ENCODE assay signal across 9 cellular contexts in genomic region chr20:44552950-44553908, GRCh38. TPM values are rescaled to one million over a fixed set of nuclear protein-coding genes. Genes with fewer than 3 reads are reported as not detected.
DNase-seq lines count a peak whose midpoint lies in the region; ATAC-seq, FAIRE-seq and TF ChIP-seq lines count a peak whose summit lies in the region.
"Had no signal": no experiment of that assay in that cellular context is flagged by ENCODE, and none has a peak within 500 bp of the region (broad histone marks: within the 10 kb centered on the region; RNA-seq: fewer than 3 reads in every experiment).

No MANE protein-coding gene starts in this region.

- H3K79me1 ChIP-seq in IMR-90 (ENCODE audit: low read depth in 1 of 2, low read length in 2 of 2): peaks cover 7 to 19% of the 10 kb centered on the region in 2 experiments; a peak in 3 of 4 replicates

- CTCF ChIA-PET in IMR-90 (lab: Yijun Ruan, JAX) (interaction anchor here (0.5 to 1.1 kb wide), 3 partner anchors 8 to 51 kb away, joined by 3 to 4 read pairs (median 4); no protein-coding TSS in a partner anchor), GM12878 (lab: Yijun Ruan, JAX) (interaction anchor here (0.6 to 1.2 kb wide), 2 partner anchors 19 to 1104 kb away, joined by 3 to 6 read pairs; no protein-coding TSS in a partner anchor)

- peak overlapping the region; percentile 17; the same call in 1 of the 2 replicates for H4K5ac ChIP-seq in IMR-90 (ENCODE audit: low read depth, low read length)

- dilution Hi-C loops in IMR-90 (cut with HindIII; ENCODE audit: low sequenced_read_pairs, unreplicated experiment): no loop called here

- H2BK5ac ChIP-seq in IMR-90 (ENCODE audit: low read depth, low read length, poor library complexity, severe bottlenecking): peak overlapping the region; percentile 76

- H4K20me1 ChIP-seq in IMR-90 (ENCODE audit: insufficient read depth, low read length) (peaks cover 7% of the 10 kb centered on the region; the same call in 1 of the 2 replicates), GM12878 (ENCODE audit: control insufficient read depth, insufficient read depth) (no peaks in the 10 kb centered on the region)

- H3K4me2 ChIP-seq in IMR-90 (ENCODE audit: low read depth, low read length): peak overlapping the region; percentile 85
- H3K4me2 ChIP-seq in GM12878 (ENCODE audit: control insufficient read depth, insufficient read depth): no peak overlapping the region

- no peak for FAIRE-seq in GM12878 (lab: Jason Lieb, UNC)

- H2AFZ ChIP-seq in IMR-90 (replicated peaks; ENCODE audit: low read length, poor library complexity) (no peak overlapping the region), GM12878 (ENCODE audit: control insufficient read depth, low read depth, low read length) (peak overlapping the region; percentile 33)

- H3K27ac ChIP-seq in CD4-positive, CD25-positive, alpha-beta regulatory T cell (ENCODE audit: insufficient read depth, low read length, poor library complexity, severe bottlenecking): no peak overlapping the region
- H3K27ac ChIP-seq in IMR-90 (ENCODE audit: insufficient read depth, low read length) (peak overlapping the region; percentile 19; the same call in 1 of the 2 replicates), GM12878 (ENCODE audit: control insufficient read depth, insufficient read depth) (no peak overlapping the region), mesodermal cell (ENCODE audit: low read depth, low read length, severe bottlenecking) (peak overlapping the region; percentile 96)

- TF ChIP-seq POLR2A in IMR-90 (IDR thresholded peaks at IDR 0.05; ENCODE audit: low read depth, low read length): no peak
- no peak for TF ChIP-seq POLR2A in GM12878 (IDR thresholded peaks at IDR 0.05; ENCODE audit: low read depth, low read length)

- H2AK9ac ChIP-seq in IMR-90 (replicated peaks; ENCODE audit: low read depth, low read length, poor library complexity): peak overlapping the region; percentile 20

- in situ Hi-C loops in IMR-90 (cut with MboI; ENCODE audit: low sequenced_read_pairs): no loop called here
- in situ Hi-C loops in GM12878 (cut with MboI): no loop called here

- H3K4me3 ChIP-seq in CD4-positive, CD25-positive, alpha-beta regulatory T cell (ENCODE audit: low read depth, low read length): no peak overlapping the region
- H3K4me3 ChIP-seq in IMR-90 (ENCODE audit: insufficient read depth, low read depth, low read length) (no peak overlapping the region), GM12878 (no peak overlapping the region), mesodermal cell (ENCODE audit: extremely low read depth, insufficient read depth, low read length, poor library complexity, severe bottlenecking) (no peak overlapping the region)

- TF ChIP-seq RAD21 in IMR-90 (IDR thresholded peaks at IDR 0.05; ENCODE audit: low read length): no peak
- no peak for TF ChIP-seq RAD21 in GM12878 (IDR thresholded peaks at IDR 0.05; ENCODE audit: insufficient read depth, low read depth, low read length)

- no TSS peak for BruUV-seq in IMR-90 (replicated peaks; lab: Mats Ljungman, UMichigan)
- BruUV-seq in GM12878 (replicated peaks; lab: Mats Ljungman, UMichigan): no TSS peak

- peak overlapping the region; percentile 62; the same call in 2 of the 3 replicates for H2BK15ac ChIP-seq in IMR-90 (ENCODE audit: low read depth, low read length)

- H3K9me1 ChIP-seq in IMR-90 (ENCODE audit: insufficient read depth, low read length): peaks cover 6% of the 10 kb centered on the region

- no peak overlapping the region for H3K4me3 Mint-ChIP-seq in CD4-positive, CD25-positive, alpha-beta regulatory T cell
- H3K4me3 Mint-ChIP-seq: activated B cell treated with CpG ODN at 0.5 μM for 24 hours had no signal

- H3K4me1 ChIP-seq in CD4-positive, CD25-positive, alpha-beta regulatory T cell (ENCODE audit: control insufficient read depth, insufficient read depth, low read length, poor library complexity, severe bottlenecking): no peaks in the 10 kb centered on the region
- H3K4me1 ChIP-seq in IMR-90 (ENCODE audit: control insufficient read depth, insufficient read depth, low read length) (peaks cover 15% of the 10 kb centered on the region), GM12878 (ENCODE audit: control insufficient read depth, insufficient read depth, low read length) (no peaks in the 10 kb centered on the region), mesodermal cell (ENCODE audit: control insufficient read depth, insufficient read depth, low read length, poor library complexity, severe bottlenecking) (peaks cover 44% of the 10 kb centered on the region)

- RAD21 ChIA-PET in GM12878 (lab: Charles Lee; ENCODE audit: unreplicated experiment): no interaction called here

- peak overlapping the region; percentile 96 for H2AK5ac ChIP-seq in IMR-90 (ENCODE audit: low read depth, low read length)

- H3K36me3 Mint-ChIP-seq in CD4-positive, CD25-positive, alpha-beta regulatory T cell: no peaks in the 10 kb centered on the region

- intact Hi-C loops in IMR-90 (cut with micrococcal nuclease) (loop anchor here (2.0 kb wide), 1 partner anchor 20 kb away; no protein-coding TSS in a partner anchor), GM12878 (cut with micrococcal nuclease; ENCODE audit: unreplicated experiment) (no loop called here)

- peak overlapping the region; percentile 85 for H3K4ac ChIP-seq in IMR-90 (ENCODE audit: low read depth, low read length)

- peak overlapping the region in 1 of 2 experiments; percentile 74; a peak in 1 of 4 replicates for H4K8ac ChIP-seq in IMR-90 (ENCODE audit: low read depth in 2 of 2, low read length in 2 of 2)

- H2BK20ac ChIP-seq in IMR-90 (ENCODE audit: low read depth, low read length): peak overlapping the region; percentile 80

- H3K27me3 ChIP-seq in CD4-positive, CD25-positive, alpha-beta regulatory T cell (ENCODE audit: control insufficient read depth, insufficient read depth, low read length): peaks cover 2% of the 10 kb centered on the region
- H3K27me3 ChIP-seq in IMR-90 (ENCODE audit: control insufficient read depth, insufficient read depth, low read length) (no peaks in the 10 kb centered on the region), GM12878 (replicated peaks in 1 of 2; ENCODE audit: control insufficient read depth in 2 of 2, insufficient read depth in 2 of 2, low read length in 1 of 2) (no peaks in the 10 kb centered on the region)

- no peaks in the 10 kb centered on the region for H3K79me2 ChIP-seq in GM12878 (ENCODE audit: control insufficient read depth, insufficient read depth, low read length)

- peak overlapping the region; percentile 34; the same call in 1 of the 2 replicates for H4K91ac ChIP-seq in IMR-90 (ENCODE audit: insufficient read depth, low read depth, low read length)

- SMC1A ChIA-PET in GM12878 (lab: Charles Lee; ENCODE audit: uncharacterized antibody, unreplicated experiment): interaction anchor here (1.1 to 2.1 kb wide), 4 partner anchors 12 to 39 kb away, joined by 3 to 7 read pairs (median 4); no protein-coding TSS in a partner anchor

- peak overlapping the region in 1 of 3 donors; percentile 72 for H3K27ac Mint-ChIP-seq in CD4-positive, CD25-positive, alpha-beta regulatory T cell
- H3K27ac Mint-ChIP-seq: activated B cell treated with CpG ODN at 0.5 μM for 24 hours had no signal

- H3K9me3 Mint-ChIP-seq in CD4-positive, CD25-positive, alpha-beta regulatory T cell: no peaks in the 10 kb centered on the region
- H3K9me3 Mint-ChIP-seq: activated B cell treated with CpG ODN at 0.5 μM for 24 hours had no signal

- TF ChIP-seq CTCF in IMR-90 (conservative IDR thresholded peaks at IDR 0.05; ENCODE audit: low read depth, low read length): no peak
- no peak for TF ChIP-seq CTCF in GM12878 (IDR thresholded peaks at IDR 0.05 in 2 of 3, conservative IDR thresholded peaks at IDR 0.05 in 1 of 3; ENCODE audit: control insufficient read depth in 2 of 3, extremely low read depth in 1 of 3, insufficient read depth in 1 of 3, low read depth in 3 of 3, low read length in 3 of 3)

- H3K18ac ChIP-seq in IMR-90 (ENCODE audit: low read depth, low read length): peak overlapping the region; percentile 59; the same call in 1 of the 2 replicates

- H3K14ac ChIP-seq in IMR-90 (replicated peaks; ENCODE audit: low read depth, low read length): peak overlapping the region; percentile 84

- no peak for TF ChIP-seq EP300 in GM12878 (IDR thresholded peaks at IDR 0.05; ENCODE audit: borderline replicate concordance in 1 of 2, control insufficient read depth in 1 of 2, low read depth in 2 of 2, low read length in 2 of 2)

- ATAC-seq in CD4-positive, CD25-positive, alpha-beta regulatory T cell (ENCODE audit: low read depth in 2 of 2): peak; percentile 58 to 59
- ATAC-seq in IMR-90 (ENCODE audit: low read depth): peak; percentile 79
- ATAC-seq in GM12878: no peak
- ATAC-seq in GM18517 (IDR thresholded peaks at IDR 0.05; ENCODE audit: unreplicated experiment): no peak
- ATAC-seq in HG03135 (IDR thresholded peaks at IDR 0.05; ENCODE audit: unreplicated experiment): no peak
- no peak for ATAC-seq in HG02610 (IDR thresholded peaks at IDR 0.05; ENCODE audit: unreplicated experiment)

- H3K9ac ChIP-seq in IMR-90 (ENCODE audit: low read depth, low read length) (no peak overlapping the region), GM12878 (ENCODE audit: control insufficient read depth, insufficient read depth, low read length) (no peak overlapping the region)

- H3K27me3 Mint-ChIP-seq in CD4-positive, CD25-positive, alpha-beta regulatory T cell: peaks cover 3% of the 10 kb centered on the region

- H2BK120ac ChIP-seq in IMR-90 (ENCODE audit: low read depth, low read length): peak overlapping the region; percentile 64

- WGBS in IMR-90 (ENCODE audit: extremely low coverage in 2 of 2, insufficient read length in 1 of 2), 2 experiments: 33% methylated on average over 1 of the region's 6 CpGs; no CpG with 5 or more reads in 1 of the 2 experiments
- 38% methylated on average over 6 of the region's 6 CpGs for WGBS in GM12878 (ENCODE audit: insufficient coverage, insufficient replicate concordance, low lambda C conversion rate, missing lambda C conversion rate)
- WGBS in mesodermal cell (ENCODE audit: insufficient coverage in 2 of 2), 2 experiments: 73 to 82% methylated on average over 2 to 3 of the region's 6 CpGs

- POLR2A ChIA-PET in IMR-90 (lab: Charles Lee; ENCODE audit: unreplicated experiment): interaction anchor here (0.6 kb wide), 1 partner anchor 15 kb away, joined by 3 read pairs; no protein-coding TSS in a partner anchor
- POLR2A ChIA-PET in GM12878 (lab: Charles Lee): no interaction called here

- DNase-seq in CD4-positive, CD25-positive, alpha-beta regulatory T cell: no peak
- peak; percentile 94 for DNase-seq in IMR-90
- DNase-seq in GM12878 (ENCODE audit: low read depth, low spot score): no peak
- DNase-seq in HuH-7.5 (ENCODE audit: low spot score): no peak
- DNase-seq: activated B cell treated with CpG ODN at 0.5 μM for 24 hours had no signal

- H3K23ac ChIP-seq in IMR-90 (ENCODE audit: low read depth, low read length): peak overlapping the region; percentile 11; the same call in 1 of the 2 replicates

- peaks cover 0 to 8% (median 2%) of the 10 kb centered on the region in 4 donors for H3K4me1 Mint-ChIP-seq in CD4-positive, CD25-positive, alpha-beta regulatory T cell
- H3K4me1 Mint-ChIP-seq: activated B cell treated with CpG ODN at 0.5 μM for 24 hours had no signal

- no peaks in the 10 kb centered on the region for H3K36me3 ChIP-seq in CD4-positive, CD25-positive, alpha-beta regulatory T cell (ENCODE audit: control insufficient read depth, insufficient read depth, low read length)
- no peaks in the 10 kb centered on the region for H3K36me3 ChIP-seq in IMR-90 (ENCODE audit: control insufficient read depth, insufficient read depth, low read length)
- H3K36me3 ChIP-seq in GM12878 (ENCODE audit: control insufficient read depth in 2 of 2, insufficient read depth in 2 of 2, low read length in 1 of 2): no peaks in the 10 kb centered on the region
- H3K36me3 ChIP-seq in mesodermal cell (ENCODE audit: control insufficient read depth, insufficient read depth, low read length): no peaks in the 10 kb centered on the region

- H3K56ac ChIP-seq in IMR-90 (ENCODE audit: extremely low read depth, insufficient read depth, low read length): no peak overlapping the region; the same call in 1 of the 2 replicates

- no peaks in the 10 kb centered on the region for H3K9me3 ChIP-seq in CD4-positive, CD25-positive, alpha-beta regulatory T cell (ENCODE audit: control insufficient read depth in 2 of 2, low read length in 2 of 2)
- H3K9me3 ChIP-seq in IMR-90 (ENCODE audit: control insufficient read depth, insufficient read depth, low read length): no peaks in the 10 kb centered on the region
- no peaks in the 10 kb centered on the region for H3K9me3 ChIP-seq in GM12878 (replicated peaks; ENCODE audit: control insufficient read depth, insufficient read depth, low read length)
- no peaks in the 10 kb centered on the region for H3K9me3 ChIP-seq in mesodermal cell (ENCODE audit: control insufficient read depth, low read length)

RNA-seq across cellular contexts. Expression of gene PKIG, which starts 29.1 kb away (rescaled TPM):
- 0.44 TPM for total RNA-seq in CD4-positive, CD25-positive, alpha-beta regulatory T cell
- 1 to 10 TPM in 3 of 4 donors, under 1 TPM in 1; 0.73 to 1.6 (median 1.1) TPM for polyA plus RNA-seq in CD4-positive, CD25-positive, alpha-beta regulatory T cell
- total RNA-seq in IMR-90 (2012; rRNA removed) (69.4 and 78.3 TPM in 2 replicates), GM12878 (2014; rRNA removed) (77.0 and 78.5 TPM in 2 replicates), GM12878 (2014; rRNA removed; fragmentation: Illumina TruSeq; extraction: Trizol) (47.9 and 51.4 TPM in 2 replicates), GM12878 (2021) (56.2 and 58.4 TPM in 2 replicates)
- polyA plus RNA-seq in IMR-90 (2012; rRNA removed) (89.6 and 91.2 TPM in 2 replicates), GM12878 (2011; rRNA removed) (16.4 and 17.8 TPM in 2 replicates), GM12878 (2014; fragmentation: Illumina TruSeq; extraction: Trizol) (33.8 and 69.3 TPM in 2 replicates), GM12878 (2014; fragmentation: Nextera tagmentation; extraction: Ambion mirVana) (10 to 100 TPM in 1 of 2 experiments, 1 to 10 TPM in 1; 5.7 to 17.5 TPM), GM12878 (2014; rRNA removed) (74.2 and 82.3 TPM in 2 replicates), GM12878 (2016; fragmentation: Nextera tagmentation; extraction: Ambion mirVana) (10 to 100 TPM; 26.3 to 28.0 TPM)
- polyA plus RNA-seq in IMR-90 (2012; cell fraction: cytosol; rRNA removed): 107 and 152 TPM in 2 replicates
- 30.7 and 43.9 TPM in 2 replicates for polyA plus RNA-seq in IMR-90 (2012; cell fraction: nucleus; rRNA removed; ENCODE audit: low replicate concordance)
- total RNA-seq in GM12878 (2013; cell fraction: nucleolus; rRNA removed): 7.9 and 8.9 TPM in 2 replicates
- 7.8 TPM for polyA plus RNA-seq in GM12878 (2011; ENCODE audit: low read depth)
- polyA plus RNA-seq in GM12878 (2011; cell fraction: cytosol; rRNA removed): 27.8 and 30.7 TPM in 2 replicates
- 10.9 TPM in 2 replicates for polyA plus RNA-seq in GM12878 (2011; cell fraction: nucleus; rRNA removed)
- 17.2 and 19.4 TPM in 2 replicates for polyA plus RNA-seq in GM12878 (2012)
- polyA minus RNA-seq in GM12878 (2011; rRNA and poly(A)+ RNA removed): 5.6 and 9.3 TPM in 2 replicates
- polyA minus RNA-seq in GM12878 (2011; cell fraction: cytosol; rRNA and poly(A)+ RNA removed): 4.2 and 5.1 TPM in 2 replicates
- 1.5 and 3.6 TPM in 2 replicates for polyA minus RNA-seq in GM12878 (2011; cell fraction: nucleus; rRNA and poly(A)+ RNA removed)
- 131 TPM for polyA plus RNA-seq in mesodermal cell (2013, experiment 1 of 2)
- polyA plus RNA-seq in mesodermal cell (2013, experiment 2 of 2): 125 TPM

RNA-seq across cellular contexts. Expression of gene SERINC3, which starts 31.4 kb away (rescaled TPM):
- 77.3 TPM for total RNA-seq in CD4-positive, CD25-positive, alpha-beta regulatory T cell
- 100 to 1,000 TPM; 195 to 254 (median 202) TPM for polyA plus RNA-seq in CD4-positive, CD25-positive, alpha-beta regulatory T cell
- total RNA-seq in IMR-90 (2012; rRNA removed) (88.3 and 101 TPM in 2 replicates), GM12878 (2014; rRNA removed) (24.5 and 31.5 TPM in 2 replicates), GM12878 (2014; rRNA removed; fragmentation: Illumina TruSeq; extraction: Trizol) (33.3 and 33.8 TPM in 2 replicates), GM12878 (2021) (35.0 and 35.3 TPM in 2 replicates)
- polyA plus RNA-seq in IMR-90 (2012; rRNA removed) (132 TPM in 2 replicates), GM12878 (2011; rRNA removed) (88.7 and 96.8 TPM in 2 replicates), GM12878 (2014; fragmentation: Illumina TruSeq; extraction: Trizol) (39.8 and 41.9 TPM in 2 replicates), GM12878 (2014; fragmentation: Nextera tagmentation; extraction: Ambion mirVana) (10 to 100 TPM; 37.8 to 55.6 TPM), GM12878 (2014; rRNA removed) (31.8 and 34.0 TPM in 2 replicates), GM12878 (2016; fragmentation: Nextera tagmentation; extraction: Ambion mirVana) (10 to 100 TPM; 59.0 to 59.8 TPM)
- 80.8 and 87.4 TPM in 2 replicates for polyA plus RNA-seq in IMR-90 (2012; cell fraction: cytosol; rRNA removed)
- polyA plus RNA-seq in IMR-90 (2012; cell fraction: nucleus; rRNA removed; ENCODE audit: low replicate concordance): 53.6 and 92.5 TPM in 2 replicates
- 55.2 and 56.0 TPM in 2 replicates for total RNA-seq in GM12878 (2013; cell fraction: nucleolus; rRNA removed)
- polyA plus RNA-seq in GM12878 (2011; ENCODE audit: low read depth): 31.5 TPM
- 108 and 110 TPM in 2 replicates for polyA plus RNA-seq in GM12878 (2011; cell fraction: cytosol; rRNA removed)
- polyA plus RNA-seq in GM12878 (2011; cell fraction: nucleus; rRNA removed): 39.5 and 50.6 TPM in 2 replicates
- polyA plus RNA-seq in GM12878 (2012): 34.3 and 41.9 TPM in 2 replicates
- polyA minus RNA-seq in GM12878 (2011; rRNA and poly(A)+ RNA removed): 242 and 250 TPM in 2 replicates
- 44.1 and 47.9 TPM in 2 replicates for polyA minus RNA-seq in GM12878 (2011; cell fraction: cytosol; rRNA and poly(A)+ RNA removed)
- 23.2 and 23.7 TPM in 2 replicates for polyA minus RNA-seq in GM12878 (2011; cell fraction: nucleus; rRNA and poly(A)+ RNA removed)
- polyA plus RNA-seq in mesodermal cell (2013, experiment 1 of 2): 105 TPM
- 96.5 TPM for polyA plus RNA-seq in mesodermal cell (2013, experiment 2 of 2)

Comparison
In these comparisons a context has a peak if more than half of its experiments do, and no peak if none do; other contexts are left out.
1. ATAC-seq: peak in CD4-positive, CD25-positive, alpha-beta regulatory T cell (2 of 2) and IMR-90 (single experiment); none in GM12878 (single experiment), GM18517 (single experiment), HG03135 (single experiment) and HG02610 (single experiment).
2. H3K27ac ChIP-seq: peak in IMR-90 (single experiment) and mesodermal cell (single experiment); none in CD4-positive, CD25-positive, alpha-beta regulatory T cell (single experiment) and GM12878 (single experiment).